Comparison of ENCODE assay signal across 8 cellular contexts in genomic region chr14:53953828-53954550, GRCh38. TPM values are rescaled to one million over a fixed set of nuclear protein-coding genes. Genes with fewer than 3 reads are reported as not detected.
DNase-seq lines count a peak whose midpoint lies in the region; ATAC-seq and TF ChIP-seq lines count a peak whose summit lies in the region.

No MANE protein-coding gene starts in this region.

- H3K27me3 ChIP-seq in NT2/D1 (ENCODE audit: insufficient read depth, insufficient read length) = no peaks in the 10 kb centered on the region
- H3K27me3 ChIP-seq in duodenal mucosa (ENCODE audit: control insufficient read depth in 1 of 2, insufficient read depth in 2 of 2, low read length in 2 of 2) = peaks cover 8 to 25% of the 10 kb centered on the region in 2 donors
- peaks cover 13% of the 10 kb centered on the region for H3K27me3 ChIP-seq in upper lobe of right lung

- peaks cover 14% of the 10 kb centered on the region for H3K4me1 Mint-ChIP-seq in T-helper 1 cell treated with Interleukin-12 subunit alpha and Interleukin-12 subunit beta and Interleukin-4 antibody, amounts not matched to agents 30 μg/mL and 1 μg/mL, for 36 hours (ENCODE audit: low read depth)
- peaks cover 15% of the 10 kb centered on the region for H3K4me1 Mint-ChIP-seq in memory B cell

- peak overlapping the region; percentile 73 for H3K4me3 Mint-ChIP-seq in T-helper 1 cell treated with Interleukin-12 subunit alpha and Interleukin-12 subunit beta and Interleukin-4 antibody, amounts not matched to agents 30 μg/mL and 1 μg/mL, for 36 hours
- peak overlapping the region; percentile 82 for H3K4me3 Mint-ChIP-seq in memory B cell

- TF ChIP-seq CTCF in upper lobe of right lung (IDR thresholded peaks at IDR 0.05) = no peak

- H3K27ac Mint-ChIP-seq in T-helper 1 cell treated with Interleukin-12 subunit alpha and Interleukin-12 subunit beta and Interleukin-4 antibody, amounts not matched to agents 30 μg/mL and 1 μg/mL, for 36 hours = no peak overlapping the region
- H3K27ac Mint-ChIP-seq in memory B cell = no peak overlapping the region

- H3K9me3 Mint-ChIP-seq in T-helper 1 cell treated with Interleukin-12 subunit alpha and Interleukin-12 subunit beta and Interleukin-4 antibody, amounts not matched to agents 30 μg/mL and 1 μg/mL, for 36 hours = no peaks in the 10 kb centered on the region
- no peaks in the 10 kb centered on the region for H3K9me3 Mint-ChIP-seq in memory B cell

- ATAC-seq in memory B cell (ENCODE audit: low read depth) = no peak
- ATAC-seq in upper lobe of right lung = peak; percentile 18
- no peak for ATAC-seq in HG03442 (IDR thresholded peaks at IDR 0.05; ENCODE audit: unreplicated experiment)

- H3K9me3 ChIP-seq in NT2/D1 (ENCODE audit: insufficient read depth, low read length) (no peaks in the 10 kb centered on the region), duodenal mucosa (ENCODE audit: control insufficient read depth in 1 of 2, low read length in 2 of 2) (no peaks in the 10 kb centered on the region), upper lobe of right lung (no peaks in the 10 kb centered on the region)

- H3K27me3 Mint-ChIP-seq in T-helper 1 cell treated with Interleukin-12 subunit alpha and Interleukin-12 subunit beta and Interleukin-4 antibody, amounts not matched to agents 30 μg/mL and 1 μg/mL, for 36 hours (ENCODE audit: low read depth) = peaks cover 74% of the 10 kb centered on the region
- H3K27me3 Mint-ChIP-seq in memory B cell = peaks cover 18% of the 10 kb centered on the region

- H3K27ac ChIP-seq in duodenal mucosa (ENCODE audit: low read depth, low read length) (peak overlapping the region; percentile 74), upper lobe of right lung (peak overlapping the region; percentile 89)

- H3K9ac ChIP-seq in NT2/D1 (ENCODE audit: insufficient read length, low read depth) (peak overlapping the region; percentile 99), duodenal mucosa (ENCODE audit: low read depth in 1 of 2, low read length in 2 of 2) (peak overlapping the region; percentile 27 to 70)

- DNase-seq in T-helper 1 cell (no peak), NT2/D1 (ENCODE audit: low read depth, low spot score) (no peak), memory B cell (ENCODE audit: low spot score in 2 of 2) (no peak), upper lobe of right lung (peak; percentile 77)
- no peak for DNase-seq in stimulated activated naive CD4-positive, alpha-beta T cell (lab: John Stamatoyannopoulos, UW)

- intact Hi-C loops in upper lobe of right lung (cut with DNase I) = no loop called here

- peaks cover 4% of the 10 kb centered on the region for H3K4me1 ChIP-seq in NT2/D1 (ENCODE audit: insufficient read depth, insufficient read length)
- H3K4me1 ChIP-seq in duodenal mucosa (ENCODE audit: control insufficient read depth in 1 of 2, insufficient read depth in 2 of 2, low read length in 2 of 2) = peaks cover 12 to 16% of the 10 kb centered on the region in 2 donors
- H3K4me1 ChIP-seq in upper lobe of right lung = peaks cover 4% of the 10 kb centered on the region

- no peaks in the 10 kb centered on the region for H3K36me3 Mint-ChIP-seq in T-helper 1 cell treated with Interleukin-12 subunit alpha and Interleukin-12 subunit beta and Interleukin-4 antibody, amounts not matched to agents 30 μg/mL and 1 μg/mL, for 36 hours (ENCODE audit: low read depth)
- H3K36me3 Mint-ChIP-seq in memory B cell = no peaks in the 10 kb centered on the region

- H3K4me3 ChIP-seq in NT2/D1 (ENCODE audit: insufficient read length, low read depth) (peak overlapping the region; percentile 94), duodenal mucosa (ENCODE audit: low read depth in 1 of 2, low read length in 2 of 2) (peak overlapping the region; percentile 76 to 80), upper lobe of right lung (peak overlapping the region; percentile 70)

- H3K36me3 ChIP-seq in NT2/D1 (ENCODE audit: insufficient read depth, insufficient read length, low read length) (peaks cover 61% of the 10 kb centered on the region), duodenal mucosa (ENCODE audit: control insufficient read depth in 1 of 2, insufficient read depth in 2 of 2, low read length in 2 of 2) (peaks cover 2 to 11% of the 10 kb centered on the region in 2 donors), upper lobe of right lung (no peaks in the 10 kb centered on the region)

RNA-seq across cellular contexts. Expression of gene BMP4, which starts 2.6 kb away (rescaled TPM):
- 12.3 TPM for total RNA-seq in upper lobe of right lung
